8 cellular contexts compared by ENCODE assay signal in the genomic region with DNA sequence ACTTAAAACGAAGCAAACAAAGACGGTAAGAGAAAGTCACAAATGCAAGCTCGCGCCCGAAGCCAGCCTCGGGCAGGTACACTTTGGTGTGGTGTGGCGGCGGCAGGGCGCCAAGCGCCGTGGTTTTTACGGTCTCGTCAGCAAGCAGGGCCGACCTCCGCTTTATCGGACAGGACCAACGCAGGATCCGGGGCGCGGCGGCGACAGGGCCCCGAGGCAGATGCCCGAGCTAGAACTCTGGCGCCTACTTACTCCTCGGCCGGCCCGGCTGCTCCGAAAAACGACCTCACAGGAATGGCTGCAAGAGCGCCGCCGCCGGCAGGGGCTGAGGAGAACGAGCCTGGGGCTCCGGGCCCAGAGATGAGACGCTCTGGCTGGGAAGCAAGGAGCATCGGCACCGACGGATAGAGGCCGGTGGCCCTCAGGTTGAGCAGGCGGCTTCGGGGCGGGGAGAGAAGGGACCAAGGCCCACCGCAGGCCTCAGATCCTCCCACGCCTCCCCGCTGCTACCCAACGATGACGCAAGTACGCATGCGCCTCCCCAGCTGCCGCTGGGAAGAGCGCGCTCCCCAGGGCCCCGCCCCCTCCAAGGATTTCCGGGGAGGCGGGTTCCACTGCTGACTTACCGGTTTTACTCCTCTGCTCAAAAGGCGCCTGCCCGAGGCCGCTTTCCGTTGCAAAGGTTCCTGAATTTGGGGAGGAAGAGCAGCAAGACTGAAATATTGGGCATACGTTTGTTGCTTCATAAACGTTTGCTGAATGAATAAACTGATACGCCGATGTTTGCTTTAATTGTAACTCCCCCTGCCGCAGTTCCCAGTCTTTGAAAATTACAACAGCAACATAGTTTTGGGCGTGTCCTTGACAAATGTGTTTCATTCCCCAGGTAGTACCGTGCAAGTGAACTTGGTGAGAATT.
DNase-seq lines count a peak whose midpoint lies in the region; ATAC-seq and TF ChIP-seq lines count a peak whose summit lies in the region.

No MANE protein-coding gene starts in this region.

- H3K4me3 Mint-ChIP-seq in activated B cell treated with CpG ODN at 0.5 μM for 24 hours: peak overlapping the region; percentile 95

- H3K4me1 Mint-ChIP-seq in activated B cell treated with CpG ODN at 0.5 μM for 24 hours: peaks cover 70% of the 10 kb centered on the region

- H3K27me3 ChIP-seq in spleen (replicated peaks in 1 of 7): no peaks in the 10 kb centered on the region

- intact Hi-C loops in activated B cell treated with CpG ODN at 0.5 μM for 24 hours (cut with micrococcal nuclease) (loop anchor here (1.0 to 5.0 kb wide), 7 partner anchors 86 to 1254 kb away; partner anchors contain the start of genes ECI2, FAM50B, TUBB2A and WRNIP1), spleen (cut with DNase I; ENCODE audit: low total_unique reads) (no loop called here)

- TF ChIP-seq CTCF in activated B cell treated with CpG ODN at 0.5 μM for 24 hours (IDR thresholded peaks at IDR 0.05): no peak
- peak in 9 of 11 experiments; percentile 19 to 59 (median 38) for TF ChIP-seq CTCF in spleen (IDR thresholded peaks at IDR 0.05 in 8 of 11, conservative IDR thresholded peaks at IDR 0.05 in 3 of 11)

- ATAC-seq in GM19025 (IDR thresholded peaks at IDR 0.05; ENCODE audit: low read depth, unreplicated experiment) (peak; percentile 71), HG03280 (IDR thresholded peaks at IDR 0.05; ENCODE audit: unreplicated experiment) (peak; percentile 69), activated B cell treated with CpG ODN at 0.5 μM for 24 hours (ENCODE audit: low read depth) (peak; percentile 68)

- no peaks in the 10 kb centered on the region for H3K9me3 ChIP-seq in spleen

- POLR2A ChIA-PET in activated B cell treated with CpG ODN at 0.5 μM for 24 hours (lab: Charles Lee): interaction anchor here (0.5 to 3.0 kb wide), 16 partner anchors 10 to 1028 kb away, joined by 3 to 21 read pairs (median 4); partner anchors contain the start of genes ECI2, FAM50B and RIPK1

- H3K27ac ChIP-seq in caudate nucleus (ENCODE audit: low read depth, low read length): peak overlapping the region; percentile 91
- peak overlapping the region; percentile 92 to 99 (median 98) for H3K27ac ChIP-seq in spleen

- peak; percentile 97 for DNase-seq in AG20443 (ENCODE audit: low spot score)
- DNase-seq in NCI-H226: peak; percentile 93
- peak; percentile 92 for DNase-seq in activated B cell treated with CpG ODN at 0.5 μM for 24 hours
- peak; percentile 38 to 95 (median 89) for DNase-seq in caudate nucleus (lab: John Stamatoyannopoulos, UW)
- peak; percentile 97 for DNase-seq in inferior parietal cortex (ENCODE audit: extremely low spot score)
- DNase-seq in spleen: peak; percentile 99

- H3K4me1 ChIP-seq in spleen: peaks cover 27 to 87% (median 61%) of the 10 kb centered on the region in 6 donors

- CTCF ChIA-PET in activated B cell treated with CpG ODN at 0.5 μM for 24 hours (lab: Charles Lee): interaction anchor here (1.0 to 1.2 kb wide), 3 partner anchors 15 to 951 kb away, joined by 3 to 4 read pairs (median 3); partner anchors contain the start of gene RIPK1

- peaks cover 0 to 11% (median 2%) of the 10 kb centered on the region in 6 donors for H3K36me3 ChIP-seq in spleen

- H3K36me3 Mint-ChIP-seq in activated B cell treated with CpG ODN at 0.5 μM for 24 hours (ENCODE audit: low read depth): peaks cover 29% of the 10 kb centered on the region

- whole genome bisulfite sequencing in spleen, 5 donors: 0 to 1% (median 1%) methylated on average over 28 to 69 of the region's 69 CpGs

- no peaks in the 10 kb centered on the region for H3K9me3 Mint-ChIP-seq in activated B cell treated with CpG ODN at 0.5 μM for 24 hours

- TF ChIP-seq POLR2A in spleen (IDR thresholded peaks at IDR 0.05): peak in 2 of 3 donors; percentile 78

- H3K27ac Mint-ChIP-seq in activated B cell treated with CpG ODN at 0.5 μM for 24 hours: peak overlapping the region; percentile 99

- H3K27me3 Mint-ChIP-seq in activated B cell treated with CpG ODN at 0.5 μM for 24 hours: no peaks in the 10 kb centered on the region

- peak overlapping the region; percentile 43 to 85 (median 68) for H3K4me3 ChIP-seq in spleen

Comparison
In these comparisons a context has a peak if more than half of its experiments do, and no peak if none do; other contexts are left out.
1. Peak in every context shown above with its lines: DNase-seq, ATAC-seq, H3K4me3 ChIP-seq and H3K27ac ChIP-seq.